ENCODE assay signal across 10 cellular contexts in genomic region chr12:114684870-114685273, GRCh38. TPM values are rescaled to one million over a fixed set of nuclear protein-coding genes. Genes with fewer than 3 reads are reported as not detected.
DNase-seq lines count a peak whose midpoint lies in the region; ATAC-seq and TF ChIP-seq lines count a peak whose summit lies in the region.
"Had no signal": no experiment of that assay in that cellular context is flagged by ENCODE, and none has a peak within 500 bp of the region (broad histone marks: within the 10 kb centered on the region; RNA-seq: fewer than 3 reads in every experiment).

No MANE protein-coding gene starts in this region.

- POLR2A ChIA-PET in AG04450 (lab: Yijun Ruan, JAX), result interaction anchor here (0.6 to 4.8 kb wide), 37 partner anchors 9 to 1068 kb away, joined by 3 to 138 read pairs (median 4); no protein-coding TSS in a partner anchor

- H3K4me2 ChIP-seq in neural cell (ENCODE audit: low read length), result peak overlapping the region; percentile 17

- peak overlapping the region; percentile 96 for H3K4me3 ChIP-seq in AG04450 (ENCODE audit: low read depth, low read length)
- peak overlapping the region; percentile 58 for H3K4me3 ChIP-seq in epithelial cell of proximal tubule (ENCODE audit: low read depth, low read length)
- peak overlapping the region; percentile 71 for H3K4me3 ChIP-seq in neural cell (ENCODE audit: low read length)

- TF ChIP-seq EP300 in neural cell (conservative IDR thresholded peaks at IDR 0.05; ENCODE audit: poor library complexity, severe bottlenecking), result no peak

- TF ChIP-seq CTCF in AG04450 (IDR thresholded peaks at IDR 0.05; ENCODE audit: low read depth, low read length), result no peak
- no peak for TF ChIP-seq CTCF in epithelial cell of proximal tubule (conservative IDR thresholded peaks at IDR 0.05; ENCODE audit: low read depth, low read length)
- no peak for TF ChIP-seq CTCF in neural cell (IDR thresholded peaks at IDR 0.05; ENCODE audit: poor library complexity, severe bottlenecking)
- no peak for TF ChIP-seq CTCF in GM20000 (IDR thresholded peaks at IDR 0.05; ENCODE audit: extremely low read depth, missing control alignments)

- no peak for TF ChIP-seq RAD21 in neural cell (conservative IDR thresholded peaks at IDR 0.05)

- H4K20me1 ChIP-seq in neural cell (ENCODE audit: insufficient read depth), result no peaks in the 10 kb centered on the region

- H3K79me2 ChIP-seq in neural cell (replicated peaks; ENCODE audit: insufficient read depth, low read length), result no peaks in the 10 kb centered on the region

- H3K36me3 ChIP-seq in neural cell (ENCODE audit: insufficient read depth, low read length), result no peaks in the 10 kb centered on the region

- CTCF ChIA-PET in AG04450 (lab: Charles Lee), result interaction anchor here (0.6 to 2.2 kb wide), 22 partner anchors 10 to 1073 kb away, joined by 3 to 12 read pairs (median 4); no protein-coding TSS in a partner anchor

- H2AFZ ChIP-seq in neural cell (ENCODE audit: low read depth, low read length), result no peak overlapping the region

- ATAC-seq in GM19023 (IDR thresholded peaks at IDR 0.05; ENCODE audit: unreplicated experiment), result no peak
- ATAC-seq in HG02571 (IDR thresholded peaks at IDR 0.05; ENCODE audit: unreplicated experiment), result no peak

- H3K9me3 ChIP-seq in AG04450 (ENCODE audit: control insufficient read depth, insufficient read depth, low read length) (no peaks in the 10 kb centered on the region; the same call in 1 of the 2 replicates), neural cell (ENCODE audit: low read length) (peaks cover 13% of the 10 kb centered on the region)

- no peaks in the 10 kb centered on the region for H3K9me2 ChIP-seq in neural cell (ENCODE audit: insufficient read depth, low read length)

- no peak for DNase-seq in AG04450 (ENCODE audit: low read depth, low spot score)
- DNase-seq in LoVo (ENCODE audit: low spot score), result peak; percentile 27
- no peak for DNase-seq in epithelial cell of proximal tubule (ENCODE audit: low read depth)
- no peak for DNase-seq in GM20000 (ENCODE audit: low spot score)
- DNase-seq in activated effector memory CD4-positive, alpha-beta T cell treated with anti-CD3 and anti-CD28 coated beads, Interleukin-2, amount 50 U/mL, for 16 hours, result no peak
- DNase-seq: cerebellar nuclear complex; NK-92 treated with Interleukin-12 subunit alpha and Interleukin-12 subunit beta, amount 100 ng/mL, for 24 hours had no signal

- peak overlapping the region; percentile 38 for H3K9ac ChIP-seq in neural cell (ENCODE audit: low read length)

- H3K27ac ChIP-seq in AG04450 (ENCODE audit: low read depth, low read length) (peak overlapping the region; percentile 96), neural cell (ENCODE audit: low read length) (no peak overlapping the region)

- H3F3A ChIP-seq in neural cell (ENCODE audit: insufficient read depth, low read length, poor library complexity, severe bottlenecking), result peaks cover 3% of the 10 kb centered on the region

- H3K27me3 ChIP-seq in AG04450 (ENCODE audit: control insufficient read depth, insufficient read depth, low read length) (no peaks in the 10 kb centered on the region), neural cell (ENCODE audit: insufficient read depth, low read depth, low read length) (peaks cover 100% of the 10 kb centered on the region)

TF ChIP-seq in neural cell, 6 proteins besides CTCF, POLR2A, EP300 and RAD21:
- TF ChIP-seq SMC3 (conservative IDR thresholded peaks at IDR 0.05; ENCODE audit: poor library complexity) (no peak), POLR2AphosphoS5 (IDR thresholded peaks at IDR 0.05) (no peak), EZH2 (IDR thresholded peaks at IDR 0.05; ENCODE audit: borderline replicate concordance, insufficient read depth, low read length, poor library complexity, severe bottlenecking) (peak; percentile 54), MXI1 (conservative IDR thresholded peaks at IDR 0.05; ENCODE audit: poor library complexity, severe bottlenecking) (peak; percentile 4)
- TF ChIP-seq, protein P1, sequence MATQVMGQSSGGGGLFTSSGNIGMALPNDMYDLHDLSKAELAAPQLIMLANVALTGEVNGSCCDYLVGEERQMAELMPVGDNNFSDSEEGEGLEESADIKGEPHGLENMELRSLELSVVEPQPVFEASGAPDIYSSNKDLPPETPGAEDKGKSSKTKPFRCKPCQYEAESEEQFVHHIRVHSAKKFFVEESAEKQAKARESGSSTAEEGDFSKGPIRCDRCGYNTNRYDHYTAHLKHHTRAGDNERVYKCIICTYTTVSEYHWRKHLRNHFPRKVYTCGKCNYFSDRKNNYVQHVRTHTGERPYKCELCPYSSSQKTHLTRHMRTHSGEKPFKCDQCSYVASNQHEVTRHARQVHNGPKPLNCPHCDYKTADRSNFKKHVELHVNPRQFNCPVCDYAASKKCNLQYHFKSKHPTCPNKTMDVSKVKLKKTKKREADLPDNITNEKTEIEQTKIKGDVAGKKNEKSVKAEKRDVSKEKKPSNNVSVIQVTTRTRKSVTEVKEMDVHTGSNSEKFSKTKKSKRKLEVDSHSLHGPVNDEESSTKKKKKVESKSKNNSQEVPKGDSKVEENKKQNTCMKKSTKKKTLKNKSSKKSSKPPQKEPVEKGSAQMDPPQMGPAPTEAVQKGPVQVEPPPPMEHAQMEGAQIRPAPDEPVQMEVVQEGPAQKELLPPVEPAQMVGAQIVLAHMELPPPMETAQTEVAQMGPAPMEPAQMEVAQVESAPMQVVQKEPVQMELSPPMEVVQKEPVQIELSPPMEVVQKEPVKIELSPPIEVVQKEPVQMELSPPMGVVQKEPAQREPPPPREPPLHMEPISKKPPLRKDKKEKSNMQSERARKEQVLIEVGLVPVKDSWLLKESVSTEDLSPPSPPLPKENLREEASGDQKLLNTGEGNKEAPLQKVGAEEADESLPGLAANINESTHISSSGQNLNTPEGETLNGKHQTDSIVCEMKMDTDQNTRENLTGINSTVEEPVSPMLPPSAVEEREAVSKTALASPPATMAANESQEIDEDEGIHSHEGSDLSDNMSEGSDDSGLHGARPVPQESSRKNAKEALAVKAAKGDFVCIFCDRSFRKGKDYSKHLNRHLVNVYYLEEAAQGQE (IDR thresholded peaks at IDR 0.05; ENCODE audit: borderline replicate concordance), result no peak

RNA-seq across cellular contexts. Expression of gene TBX3, which starts 0.9 kb away (rescaled TPM):
- polyA plus RNA-seq in AG04450 (2011; rRNA removed) (42.2 and 54.8 TPM in 2 replicates), neural cell (not detected in 2 replicates)
- polyA minus RNA-seq in AG04450 (2011; rRNA and poly(A)+ RNA removed), result 73.0 and 74.6 TPM in 2 replicates
- 2.0 and 4.2 TPM in 2 replicates for total RNA-seq in epithelial cell of proximal tubule
- polyA minus RNA-seq in neural cell, result 0.24 TPM in 1 of 2 replicates, not detected in the other

Comparison
In these comparisons a context has a peak if more than half of its experiments do, and no peak if none do; other contexts are left out.
1. RNA of gene TBX3, which starts 0.9 kb away (polyA plus RNA-seq): 42.2 to 54.8 TPM in AG04450; not detected in neural cell; every median in the first group is over 10 times any median in the second.
2. Peak in every context shown above with its lines, with median percentiles within 50 percentile points of each other: H3K4me3 ChIP-seq.